16 cellular contexts compared by ENCODE assay signal in genomic region chr15:92029104-92029466, GRCh38.
DNase-seq lines count a peak whose midpoint lies in the region; ATAC-seq and TF ChIP-seq lines count a peak whose summit lies in the region.
"Had no signal": no experiment of that assay in that cellular context is flagged by ENCODE, and none has a peak within 500 bp of the region (broad histone marks: within the 10 kb centered on the region; RNA-seq: fewer than 3 reads in every experiment).

No MANE protein-coding gene starts in this region.

- H3K36me3 ChIP-seq in ascending aorta (no peaks in the 10 kb centered on the region), heart left ventricle (no peaks in the 10 kb centered on the region), gastrocnemius medialis (no peaks in the 10 kb centered on the region), upper lobe of left lung (no peaks in the 10 kb centered on the region)
- H3K36me3 ChIP-seq: colonic mucosa, right lobe of liver had no signal

- 26 to 52% (median 38%) methylated on average over 6 of the region's 6 CpGs for WGBS in heart left ventricle, 4 donors
- WGBS in upper lobe of left lung, 2 donors: 28 to 57% methylated on average over 6 of the region's 6 CpGs

- peaks cover 8 to 35% of the 10 kb centered on the region in 2 donors for H3K4me1 ChIP-seq in ascending aorta
- peaks cover 4 to 83% (median 59%) of the 10 kb centered on the region in 12 donors for H3K4me1 ChIP-seq in heart left ventricle
- peaks cover 11 to 21% of the 10 kb centered on the region in 2 donors for H3K4me1 ChIP-seq in gastrocnemius medialis
- H3K4me1 ChIP-seq in upper lobe of left lung: peaks cover 15 to 31% (median 18%) of the 10 kb centered on the region in 4 donors
- H3K4me1 ChIP-seq: right lobe of liver had no signal

- H3K4me3 ChIP-seq in ascending aorta: peak overlapping the region in 1 of 2 donors; percentile 40
- H3K4me3 ChIP-seq in heart left ventricle: peak overlapping the region in 1 of 12 donors; percentile 17
- H3K4me3 ChIP-seq in gastrocnemius medialis: no peak overlapping the region
- H3K4me3 ChIP-seq in upper lobe of left lung: no peak overlapping the region
- H3K4me3 ChIP-seq: colonic mucosa, right lobe of liver had no signal

- H3K27me3 ChIP-seq in ascending aorta: no peaks in the 10 kb centered on the region
- no peaks in the 10 kb centered on the region for H3K27me3 ChIP-seq in heart left ventricle
- no peaks in the 10 kb centered on the region for H3K27me3 ChIP-seq in gastrocnemius medialis
- no peaks in the 10 kb centered on the region for H3K27me3 ChIP-seq in upper lobe of left lung
- H3K27me3 ChIP-seq: colonic mucosa, right lobe of liver had no signal

- intact Hi-C loops in ascending aorta (cut with DNase I) (loop anchor here (2.0 to 5.0 kb wide), 3 partner anchors 16 to 162 kb away; no protein-coding TSS in a partner anchor), heart left ventricle (cut with DNase I) (loop anchor here in 2 of 10 donors (1.0 to 10.0 kb wide), 2 partner anchors 46 to 176 kb away; partner anchors contain the start of gene SLCO3A1 (in 1 of the 2)), gastrocnemius medialis (cut with DNase I; ENCODE audit: low total_unique reads) (no loop called here)

- H3K9me3 ChIP-seq in ascending aorta (no peaks in the 10 kb centered on the region), heart left ventricle (no peaks in the 10 kb centered on the region), gastrocnemius medialis (no peaks in the 10 kb centered on the region), upper lobe of left lung (no peaks in the 10 kb centered on the region)
- H3K9me3 ChIP-seq: colonic mucosa, right lobe of liver had no signal

- no peak for TF ChIP-seq CTCF in ascending aorta (IDR thresholded peaks at IDR 0.05)
- TF ChIP-seq CTCF in heart left ventricle (IDR thresholded peaks at IDR 0.05): no peak
- TF ChIP-seq CTCF in gastrocnemius medialis (IDR thresholded peaks at IDR 0.05 in 4 of 5, conservative IDR thresholded peaks at IDR 0.05 in 1 of 5): no peak
- no peak for TF ChIP-seq CTCF in upper lobe of left lung (IDR thresholded peaks at IDR 0.05)

- TF ChIP-seq POLR2A in heart left ventricle (IDR thresholded peaks at IDR 0.05) (no peak), gastrocnemius medialis (IDR thresholded peaks at IDR 0.05) (no peak), upper lobe of left lung (IDR thresholded peaks at IDR 0.05) (no peak)

- H3K27ac ChIP-seq in ascending aorta (peak overlapping the region; percentile 87 to 88), heart left ventricle (peak overlapping the region; percentile 45 to 81 (median 69)), gastrocnemius medialis (peak overlapping the region; percentile 21 to 73 (median 49)), upper lobe of left lung (peak overlapping the region; percentile 12 to 78 (median 46))
- H3K27ac ChIP-seq: colonic mucosa had no signal

- DNase-seq in ascending aorta (ENCODE audit: low spot score in 2 of 2): no peak
- DNase-seq in heart left ventricle: peak in 1 of 5 donors; percentile 54
- no peak for DNase-seq in gastrocnemius medialis
- DNase-seq in upper lobe of left lung: no peak
- no peak for DNase-seq in HK-2 (ENCODE audit: unreplicated experiment)
- DNase-seq in NCI-H2196 (lab: John Stamatoyannopoulos, UW; ENCODE audit: unreplicated experiment): no peak
- DNase-seq: activated CD4-positive, alpha-beta T cell treated with anti-CD3 and anti-CD28 coated beads for 1 hour; activated T-cell treated with anti-CD3 and anti-CD28 coated beads, Interleukin-2, amount 50 U/mL, for 48 hours; mesendoderm; naive thymus-derived CD4-positive, alpha-beta T cell; NCI-H1436; NCI-H748 treated with DMSO at 0.1 percent for 48 hours; right lobe of liver; stimulated activated naive B cell treated with anti-CD40 and anti-IgM and Interleukin-4, amounts not matched to agents 10 μg/mL and 1 μg/mL and 100 μg/mL, for 72 hours had no signal

- no peak for TF ChIP-seq EP300 in upper lobe of left lung (IDR thresholded peaks at IDR 0.05)

- ATAC-seq in heart left ventricle (peak; percentile 24 to 56 (median 37)), gastrocnemius medialis (peak; percentile 50 to 64), upper lobe of left lung (ENCODE audit: low FRiP score in 2 of 2) (no peak), GM21528 (IDR thresholded peaks at IDR 0.05; ENCODE audit: low FRiP score, unreplicated experiment) (no peak)
- ATAC-seq: naive thymus-derived CD4-positive, alpha-beta T cell; stimulated activated naive B cell treated with anti-CD40 and anti-IgM and Interleukin-4, amounts not matched to agents 10 μg/mL and 1 μg/mL and 100 μg/mL, for 72 hours had no signal

- in situ Hi-C loops in gastrocnemius medialis (cut with MboI; ENCODE audit: low sequenced_read_pairs in 4 of 4): no loop called here

Comparison
In these comparisons a context has a peak if more than half of its experiments do, and no peak if none do; other contexts are left out.
1. ATAC-seq: peak in heart left ventricle (4 of 4) and gastrocnemius medialis (2 of 2); none in upper lobe of left lung (0 of 2) and GM21528 (single experiment).
2. Peak in every context shown above with its lines, with median percentiles within 50 percentile points of each other: H3K27ac ChIP-seq.